14 cellular contexts compared by ENCODE assay signal in genomic region chr4:149292422-149293055, GRCh38.
"Had no signal": no experiment of that assay in that cellular context is flagged by ENCODE, and none has a peak within 500 bp of the region (broad histone marks: within the 10 kb centered on the region; RNA-seq: fewer than 3 reads in every experiment).

No MANE protein-coding gene starts in this region.

- H3K9me3 Mint-ChIP-seq: activated naive CD4-positive, alpha-beta T cell treated with anti-CD3 and anti-CD28 coated beads, Interleukin-2, amount 50 U/mL, for 24 hours had no signal

- H3K4me3 Mint-ChIP-seq: activated naive CD4-positive, alpha-beta T cell treated with anti-CD3 and anti-CD28 coated beads, Interleukin-2, amount 50 U/mL, for 24 hours; brain; naive B cell had no signal

- H3K27ac Mint-ChIP-seq: activated naive CD4-positive, alpha-beta T cell treated with anti-CD3 and anti-CD28 coated beads, Interleukin-2, amount 50 U/mL, for 24 hours; naive B cell had no signal

- H3K27me3 ChIP-seq: tibial nerve had no signal

- H3K27ac ChIP-seq: tibial nerve had no signal

- ATAC-seq: esophagus mucosa had no signal

- DNase-seq: activated CD4-positive, alpha-beta T cell treated with anti-CD3 and anti-CD28 coated beads, Interleukin-2, amount 50 U/mL, for 1 hour; activated T-cell treated with anti-CD3 and anti-CD28 coated beads for 4 hours; amniotic stem cell; cerebellar nuclear complex; dermis blood vessel endothelial cell; foreskin melanocyte; islet precursor cell; naive B cell; retina; small intestine had no signal

- H3K4me3 ChIP-seq: tibial nerve had no signal

- H3K4me1 Mint-ChIP-seq: activated naive CD4-positive, alpha-beta T cell treated with anti-CD3 and anti-CD28 coated beads, Interleukin-2, amount 50 U/mL, for 24 hours; naive B cell had no signal

- H3K27me3 Mint-ChIP-seq: activated naive CD4-positive, alpha-beta T cell treated with anti-CD3 and anti-CD28 coated beads, Interleukin-2, amount 50 U/mL, for 24 hours; naive B cell had no signal

- H3K36me3 ChIP-seq: tibial nerve had no signal

- H3K36me3 Mint-ChIP-seq: activated naive CD4-positive, alpha-beta T cell treated with anti-CD3 and anti-CD28 coated beads, Interleukin-2, amount 50 U/mL, for 24 hours; brain; naive B cell had no signal
